In the genomic region with DNA sequence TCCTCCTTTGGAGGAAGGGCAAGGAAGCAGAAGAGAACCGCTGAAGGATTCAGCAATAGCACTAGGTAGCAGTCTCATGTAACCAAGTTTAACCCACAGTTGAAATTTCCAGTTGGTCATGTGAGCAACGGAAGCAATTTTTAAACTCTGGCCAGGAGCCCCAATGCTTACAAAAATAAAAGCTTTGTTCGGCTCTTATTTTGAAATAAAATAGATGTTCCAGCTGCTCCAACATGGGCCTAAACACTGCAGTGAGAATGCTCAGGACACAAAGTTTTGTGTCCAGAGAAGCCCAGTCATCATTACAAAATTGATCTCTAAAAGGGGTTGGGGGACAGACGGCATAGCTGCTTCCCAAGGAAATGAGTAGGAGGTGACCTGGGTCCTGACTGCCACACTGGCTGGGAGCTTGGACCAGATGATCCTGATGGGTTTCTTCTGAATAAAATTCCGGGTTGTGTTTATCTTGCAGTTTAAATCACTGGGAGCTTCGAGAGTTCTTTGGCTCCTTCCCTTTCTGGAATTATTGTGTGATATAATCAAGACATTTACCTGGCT, we compare ENCODE assay signal across 8 cellular contexts. TPM values are rescaled to one million over a fixed set of nuclear protein-coding genes. Genes with fewer than 3 reads are reported as not detected.
DNase-seq lines count a peak whose midpoint lies in the region; ATAC-seq and TF ChIP-seq lines count a peak whose summit lies in the region.

No MANE protein-coding gene starts in this region.

- H3K4me3 ChIP-seq in KMS-11 (IDR thresholded peaks at IDR 0.05; ENCODE audit: insufficient read depth, low read depth, low read length), result no peak overlapping the region
- H3K4me3 ChIP-seq in muscle layer of colon (ENCODE audit: low read depth in 1 of 2, low read length in 2 of 2), result peak overlapping the region; percentile 84 to 86
- no peak overlapping the region for H3K4me3 ChIP-seq in endodermal cell (ENCODE audit: low read length)
- H3K4me3 ChIP-seq in WERI-Rb-1 (ENCODE audit: low read depth, low read length), result no peak overlapping the region

- peaks cover 13% of the 10 kb centered on the region for H3K79me2 ChIP-seq in KMS-11 (ENCODE audit: insufficient read depth, low read depth)

- peaks cover 58% of the 10 kb centered on the region for H3K4me1 Mint-ChIP-seq in central memory CD8-positive, alpha-beta T cell
- H3K4me1 Mint-ChIP-seq in endodermal cell, result no peaks in the 10 kb centered on the region

- H3K4me2 ChIP-seq in KMS-11, result peak overlapping the region; percentile 96

- H3K27ac ChIP-seq in KMS-11, result peak overlapping the region; percentile 87
- H3K27ac ChIP-seq in muscle layer of colon (ENCODE audit: low read depth, low read length), result peak overlapping the region; percentile 90
- H3K27ac ChIP-seq in endodermal cell (ENCODE audit: low read depth, low read length), result no peak overlapping the region
- no peak overlapping the region for H3K27ac ChIP-seq in WERI-Rb-1

- H3K9me3 ChIP-seq in muscle layer of colon (ENCODE audit: low read length) (no peaks in the 10 kb centered on the region), endodermal cell (ENCODE audit: control insufficient read depth, low read length) (no peaks in the 10 kb centered on the region), WERI-Rb-1 (ENCODE audit: severe bottlenecking) (no peaks in the 10 kb centered on the region)

- peak overlapping the region; percentile 81 for H3K4me3 Mint-ChIP-seq in central memory CD8-positive, alpha-beta T cell
- no peak overlapping the region for H3K4me3 Mint-ChIP-seq in endodermal cell

- H3K4me1 ChIP-seq in KMS-11 (ENCODE audit: low read depth, poor library complexity, severe bottlenecking) (peaks cover 49% of the 10 kb centered on the region), muscle layer of colon (ENCODE audit: insufficient read depth, low read length) (peaks cover 13% of the 10 kb centered on the region), endodermal cell (ENCODE audit: control insufficient read depth, insufficient read depth, low read length) (no peaks in the 10 kb centered on the region)

- H3K9ac ChIP-seq in KMS-11 (peak overlapping the region; percentile 76), muscle layer of colon (ENCODE audit: low read length) (peak overlapping the region; percentile 81), endodermal cell (ENCODE audit: extremely low read depth, low read length, poor library complexity, severe bottlenecking) (no peak overlapping the region)

- peak overlapping the region; percentile 92 for H3K27ac Mint-ChIP-seq in central memory CD8-positive, alpha-beta T cell (ENCODE audit: low read depth)
- no peak overlapping the region for H3K27ac Mint-ChIP-seq in endodermal cell

- H3K36me3 Mint-ChIP-seq in central memory CD8-positive, alpha-beta T cell (ENCODE audit: insufficient read depth), result peaks cover 12% of the 10 kb centered on the region
- H3K36me3 Mint-ChIP-seq in endodermal cell (ENCODE audit: low read depth), result no peaks in the 10 kb centered on the region

- TF ChIP-seq CTCF in KMS-11 (conservative IDR thresholded peaks at IDR 0.05; ENCODE audit: low read depth, low read length), result no peak
- TF ChIP-seq CTCF in endodermal cell (conservative IDR thresholded peaks at IDR 0.05), result no peak
- TF ChIP-seq CTCF in WERI-Rb-1 (IDR thresholded peaks at IDR 0.05; ENCODE audit: low read depth, low read length), result no peak

- no peaks in the 10 kb centered on the region for H3K9me3 Mint-ChIP-seq in central memory CD8-positive, alpha-beta T cell
- H3K9me3 Mint-ChIP-seq in endodermal cell, result no peaks in the 10 kb centered on the region

- no peaks in the 10 kb centered on the region for H3K27me3 ChIP-seq in KMS-11 (ENCODE audit: insufficient read depth, low read depth)
- H3K27me3 ChIP-seq in muscle layer of colon (ENCODE audit: control insufficient read depth in 1 of 2, insufficient read depth in 2 of 2, low read length in 2 of 2), result no peaks in the 10 kb centered on the region
- H3K27me3 ChIP-seq in endodermal cell (ENCODE audit: control insufficient read depth, insufficient read depth, low read length, poor library complexity, severe bottlenecking), result no peaks in the 10 kb centered on the region
- H3K27me3 ChIP-seq in WERI-Rb-1 (ENCODE audit: insufficient read depth, low read depth, severe bottlenecking), result no peaks in the 10 kb centered on the region

- DNase-seq in central memory CD8-positive, alpha-beta T cell (ENCODE audit: low spot score in 2 of 2), result no peak
- DNase-seq in endodermal cell, result no peak
- DNase-seq in WERI-Rb-1, result no peak

- 89 to 92% methylated on average over 6 of the region's 6 CpGs for WGBS in endodermal cell (ENCODE audit: insufficient coverage in 1 of 2, insufficient read length in 1 of 2), 2 experiments

- H3K36me3 ChIP-seq in KMS-11 (ENCODE audit: insufficient read depth) (no peaks in the 10 kb centered on the region), muscle layer of colon (ENCODE audit: insufficient read depth, low read length) (no peaks in the 10 kb centered on the region), endodermal cell (ENCODE audit: control insufficient read depth, insufficient read depth, low read length) (no peaks in the 10 kb centered on the region), WERI-Rb-1 (no peaks in the 10 kb centered on the region)

- no peaks in the 10 kb centered on the region for H4K20me1 ChIP-seq in KMS-11 (ENCODE audit: insufficient read depth)

- ATAC-seq in GM19324 (IDR thresholded peaks at IDR 0.05; ENCODE audit: low FRiP score, unreplicated experiment) (peak; percentile 11), HG03039 (IDR thresholded peaks at IDR 0.05; ENCODE audit: unreplicated experiment) (no peak), GM19455 (IDR thresholded peaks at IDR 0.05; ENCODE audit: unreplicated experiment) (no peak)
- ATAC-seq in central memory CD8-positive, alpha-beta T cell (replicated peaks; ENCODE audit: extremely low read depth, poor library complexity, severe bottlenecking), result peak; percentile 12

- H2AFZ ChIP-seq in KMS-11 (ENCODE audit: low read depth), result peak overlapping the region; percentile 80

- no peaks in the 10 kb centered on the region for H3K27me3 Mint-ChIP-seq in central memory CD8-positive, alpha-beta T cell
- H3K27me3 Mint-ChIP-seq in endodermal cell (ENCODE audit: insufficient read depth), result no peaks in the 10 kb centered on the region

RNA-seq across cellular contexts. Expression of a gene that starts 0.5 kb away (rescaled TPM):
- not detected for total RNA-seq in endodermal cell
- not detected for polyA plus RNA-seq in endodermal cell (2013, experiment 1 of 2)
- polyA plus RNA-seq in endodermal cell (2013, experiment 2 of 2), result not detected

RNA-seq across cellular contexts. Expression of a gene that starts 23.1 kb away (rescaled TPM):
- total RNA-seq in endodermal cell, result 10 to 100 TPM; 60.6 to 67.8 TPM
- 38.5 TPM for polyA plus RNA-seq in endodermal cell (2013, experiment 1 of 2)
- 29.7 TPM for polyA plus RNA-seq in endodermal cell (2013, experiment 2 of 2)

Comparison
In these comparisons a context has a peak if more than half of its experiments do, and no peak if none do; other contexts are left out.
1. ATAC-seq: peak in GM19324 (single experiment) and central memory CD8-positive, alpha-beta T cell (single experiment); none in HG03039 (single experiment) and GM19455 (single experiment).
2. H3K27ac ChIP-seq: peak in KMS-11 (single experiment) and muscle layer of colon (single experiment); none in endodermal cell (single experiment) and WERI-Rb-1 (single experiment).
3. H3K4me3 ChIP-seq: peak in muscle layer of colon (2 of 2); none in KMS-11 (single experiment), endodermal cell (single experiment) and WERI-Rb-1 (single experiment).